ENCODE assay signal across 17 cellular contexts in the genomic region with DNA sequence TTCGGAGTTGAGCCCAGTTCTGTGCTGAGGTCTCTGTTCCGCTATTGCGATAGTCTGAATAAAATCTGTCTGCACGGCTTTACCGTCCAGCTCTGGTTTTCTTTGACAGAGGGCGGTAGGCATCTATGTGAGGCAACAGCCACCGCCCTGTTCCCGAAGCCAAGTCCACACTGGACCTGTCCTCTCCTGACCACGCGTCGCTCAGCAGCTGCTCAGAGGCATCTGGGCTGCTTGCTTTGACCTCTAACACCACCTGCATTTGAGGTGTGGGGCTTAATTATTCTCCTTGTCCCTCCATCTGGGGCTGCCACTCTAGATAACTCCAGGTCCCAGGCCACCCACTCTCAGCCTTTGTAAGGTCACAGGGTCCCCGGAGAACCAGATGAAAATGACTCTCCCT.
DNase-seq lines count a peak whose midpoint lies in the region; ATAC-seq and TF ChIP-seq lines count a peak whose summit lies in the region.
"Had no signal": no experiment of that assay in that cellular context is flagged by ENCODE, and none has a peak within 500 bp of the region (broad histone marks: within the 10 kb centered on the region; RNA-seq: fewer than 3 reads in every experiment).

No MANE protein-coding gene starts in this region.

- H3K36me3 ChIP-seq in endodermal cell (ENCODE audit: control insufficient read depth, insufficient read depth, low read length) (no peaks in the 10 kb centered on the region), neuronal stem cell (replicated peaks in 1 of 2; ENCODE audit: control insufficient read depth in 2 of 2, insufficient read depth in 2 of 2, low read length in 2 of 2) (no peaks in the 10 kb centered on the region)
- H3K36me3 ChIP-seq: BLaER1 had no signal

- no peak overlapping the region for H3K14ac ChIP-seq in neuronal stem cell (ENCODE audit: low read length)

- H3K18ac ChIP-seq in neuronal stem cell (ENCODE audit: low read length): peak overlapping the region; percentile 22

- no peak for ATAC-seq in HG02763 (IDR thresholded peaks at IDR 0.05; ENCODE audit: unreplicated experiment)
- ATAC-seq: CD8-positive, alpha-beta T cell; HCT116 had no signal

- H2AFZ ChIP-seq in neuronal stem cell (ENCODE audit: low read length): no peak overlapping the region

- H4K91ac ChIP-seq in neuronal stem cell (ENCODE audit: low read depth, low read length, poor library complexity): no peak overlapping the region

- 94% methylated on average over 11 to 12 of the region's 12 CpGs for WGBS in endodermal cell (ENCODE audit: insufficient coverage in 1 of 2, insufficient read length in 1 of 2), 2 experiments
- no CpG with 5 or more reads among the region's 12 CpGs for WGBS in neuronal stem cell (ENCODE audit: extremely low coverage in 2 of 2, insufficient read length in 2 of 2, insufficient replicate concordance in 1 of 2), 2 donors

- no peak overlapping the region for H3K4me3 Mint-ChIP-seq in endodermal cell
- no peak overlapping the region for H3K4me3 Mint-ChIP-seq in HFFc6
- H3K4me3 Mint-ChIP-seq: B cell; CD4-positive, CD25-positive, alpha-beta regulatory T cell; CD8-positive, alpha-beta T cell had no signal

- H3K4me1 ChIP-seq in endodermal cell (ENCODE audit: control insufficient read depth, insufficient read depth, low read length) (no peaks in the 10 kb centered on the region), neuronal stem cell (ENCODE audit: control insufficient read depth in 2 of 2, insufficient read depth in 1 of 2, low read depth in 1 of 2, low read length in 2 of 2) (peaks cover 5 to 19% of the 10 kb centered on the region in 2 donors)
- H3K4me1 ChIP-seq: BLaER1, Caco-2 had no signal

- H3K27me3 Mint-ChIP-seq in endodermal cell (ENCODE audit: insufficient read depth): peaks cover 24% of the 10 kb centered on the region
- H3K27me3 Mint-ChIP-seq in HFFc6 (ENCODE audit: insufficient read depth): peaks cover 34% of the 10 kb centered on the region

- H2AK5ac ChIP-seq in neuronal stem cell (ENCODE audit: low read depth, low read length): no peak overlapping the region

- H3K79me1 ChIP-seq in neuronal stem cell (ENCODE audit: low read depth, low read length): no peaks in the 10 kb centered on the region

- peak; percentile 36 for DNase-seq in endodermal cell
- DNase-seq in mesenteric fat pad (ENCODE audit: low spot score): peak; percentile 51
- DNase-seq in neuronal stem cell (ENCODE audit: low spot score): no peak
- no peak for DNase-seq in stimulated activated CD4-positive, alpha-beta T cell treated with anti-CD3 and anti-CD28 coated beads, Interleukin-4, amount 100 ng/mL, for 1 hour
- DNase-seq in HFFc6: no peak
- DNase-seq: Caco-2; CD4-positive, CD25-positive, alpha-beta regulatory T cell; CD8-positive, alpha-beta T cell; DMS153; DND-41; GOT3; H9 had no signal

- peak overlapping the region; percentile 59 for H3K23ac ChIP-seq in neuronal stem cell (ENCODE audit: low read depth, low read length, poor library complexity)

- H3K36me3 Mint-ChIP-seq in endodermal cell (ENCODE audit: low read depth) (no peaks in the 10 kb centered on the region), HFFc6 (ENCODE audit: low read depth) (no peaks in the 10 kb centered on the region)
- H3K36me3 Mint-ChIP-seq: CD4-positive, CD25-positive, alpha-beta regulatory T cell; CD8-positive, alpha-beta T cell had no signal

- no peak overlapping the region for H3K4me2 ChIP-seq in neuronal stem cell (ENCODE audit: insufficient read depth, low read length, poor library complexity, severe bottlenecking)
- H3K4me2 ChIP-seq: BLaER1 had no signal

- peak overlapping the region; percentile 27 for H2BK12ac ChIP-seq in neuronal stem cell (ENCODE audit: low read length)

- H3K4me3 ChIP-seq in endodermal cell (ENCODE audit: low read length) (no peak overlapping the region), neuronal stem cell (ENCODE audit: low read length in 2 of 2) (no peak overlapping the region)
- H3K4me3 ChIP-seq: BLaER1 had no signal

- no peak overlapping the region for H2BK15ac ChIP-seq in neuronal stem cell (ENCODE audit: low read length)

- TF ChIP-seq CTCF in endodermal cell (conservative IDR thresholded peaks at IDR 0.05) (no peak), HFFc6 (IDR thresholded peaks at IDR 0.05) (no peak)

- no peaks in the 10 kb centered on the region for H3K9me3 Mint-ChIP-seq in endodermal cell
- no peaks in the 10 kb centered on the region for H3K9me3 Mint-ChIP-seq in HFFc6
- H3K9me3 Mint-ChIP-seq: CD8-positive, alpha-beta T cell had no signal

- H2BK120ac ChIP-seq in neuronal stem cell (ENCODE audit: low read depth, low read length): no peak overlapping the region

- H3K4me1 Mint-ChIP-seq in endodermal cell (peaks cover 13% of the 10 kb centered on the region), HFFc6 (ENCODE audit: low read depth) (peaks cover 11% of the 10 kb centered on the region; the same call in 1 of the 2 replicates)
- H3K4me1 Mint-ChIP-seq: B cell; CD4-positive, CD25-positive, alpha-beta regulatory T cell had no signal

- H4K8ac ChIP-seq in neuronal stem cell (ENCODE audit: low read depth, low read length): no peak overlapping the region

- no peaks in the 10 kb centered on the region for H3K9me3 ChIP-seq in endodermal cell (ENCODE audit: control insufficient read depth, low read length)
- no peaks in the 10 kb centered on the region for H3K9me3 ChIP-seq in neuronal stem cell (replicated peaks in 1 of 2; ENCODE audit: control insufficient read depth in 2 of 2, insufficient read depth in 1 of 2, low read depth in 1 of 2, low read length in 2 of 2)
- H3K9me3 ChIP-seq: BLaER1, Caco-2 had no signal

- H3K4ac ChIP-seq in neuronal stem cell (ENCODE audit: low read length): no peak overlapping the region

- H2BK5ac ChIP-seq in neuronal stem cell (ENCODE audit: low read length): no peak overlapping the region

- H3K9ac ChIP-seq in endodermal cell (ENCODE audit: extremely low read depth, low read length, poor library complexity, severe bottlenecking) (no peak overlapping the region), neuronal stem cell (ENCODE audit: low read depth, low read length, poor library complexity) (no peak overlapping the region)
- H3K9ac ChIP-seq: BLaER1 had no signal

- H3K27ac ChIP-seq in endodermal cell (ENCODE audit: low read depth, low read length): no peak overlapping the region
- no peak overlapping the region for H3K27ac ChIP-seq in neuronal stem cell (replicated peaks; ENCODE audit: low read length)
- H3K27ac ChIP-seq: BLaER1, C4-2B had no signal

- H3K27me3 ChIP-seq in endodermal cell (ENCODE audit: control insufficient read depth, insufficient read depth, low read length, poor library complexity, severe bottlenecking): no peaks in the 10 kb centered on the region
- peaks cover 0 to 19% (median 9%) of the 10 kb centered on the region in 3 experiments for H3K27me3 ChIP-seq in neuronal stem cell (ENCODE audit: control insufficient read depth in 3 of 3, insufficient read depth in 3 of 3, low read depth in 1 of 3, low read length in 3 of 3)
- H3K27me3 ChIP-seq: BLaER1 had no signal

- H3K27ac Mint-ChIP-seq in endodermal cell: no peak overlapping the region
- no peak overlapping the region for H3K27ac Mint-ChIP-seq in HFFc6
- H3K27ac Mint-ChIP-seq: B cell; CD4-positive, CD25-positive, alpha-beta regulatory T cell; CD8-positive, alpha-beta T cell; H9 had no signal

Comparison
In these comparisons a context has a peak if more than half of its experiments do, and no peak if none do; other contexts are left out.
1. DNase-seq: peak in endodermal cell (single experiment) and mesenteric fat pad (single experiment); none in neuronal stem cell (single experiment), stimulated activated CD4-positive, alpha-beta T cell treated with anti-CD3 and anti-CD28 coated beads, Interleukin-4, amount 100 ng/mL, for 1 hour (single experiment) and HFFc6 (single experiment).